Comparison of ENCODE assay signal across 18 cellular contexts in the genomic region with DNA sequence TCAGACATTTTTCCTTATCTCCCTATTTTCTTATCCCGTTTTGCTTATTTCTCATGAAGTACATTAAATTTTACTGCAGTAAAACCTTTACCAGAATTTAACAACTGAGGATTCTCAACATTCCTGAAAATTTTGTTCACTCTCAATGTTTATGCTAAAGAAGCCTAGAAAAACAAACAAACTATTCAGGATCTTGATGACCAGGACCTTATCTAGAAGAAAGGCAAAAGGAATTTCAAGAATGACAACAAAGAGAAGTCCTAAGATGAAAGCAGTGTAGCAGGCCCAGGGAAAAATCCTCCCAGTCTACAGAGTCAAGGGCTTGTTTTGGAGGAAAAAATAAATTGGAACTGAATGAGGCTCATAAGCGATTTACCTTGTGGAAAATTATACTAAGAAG.
DNase-seq lines count a peak whose midpoint lies in the region; ATAC-seq and TF ChIP-seq lines count a peak whose summit lies in the region.
"Had no signal": no experiment of that assay in that cellular context is flagged by ENCODE, and none has a peak within 500 bp of the region (broad histone marks: within the 10 kb centered on the region; RNA-seq: fewer than 3 reads in every experiment).

No MANE protein-coding gene starts in this region.

- H3K36me3 ChIP-seq in BJ (ENCODE audit: control insufficient read depth, insufficient read depth, low read length) (no peaks in the 10 kb centered on the region), mesodermal cell (ENCODE audit: control insufficient read depth, insufficient read depth, low read length) (peaks cover 8% of the 10 kb centered on the region), psoas muscle (ENCODE audit: insufficient read depth in 1 of 2, low read depth in 1 of 2) (no peaks in the 10 kb centered on the region)

- BruUV-seq in MCF 10A (replicated peaks; lab: Mats Ljungman, UMichigan) = no TSS peak

- peak overlapping the region; percentile 48 for H3K27ac Mint-ChIP-seq in endothelial cell (ENCODE audit: unreplicated experiment)
- H3K27ac Mint-ChIP-seq in MCF 10A (ENCODE audit: low read depth, unreplicated experiment) = no peak overlapping the region
- H3K27ac Mint-ChIP-seq: activated CD4-positive, alpha-beta T cell treated with anti-CD3 and anti-CD28 coated beads, Interleukin-2, amount 10 ng/mL, durations not matched to agents 24 days and 14 days; IgD-negative memory B cell; T-helper 1 cell treated with Interleukin-12 subunit alpha and Interleukin-12 subunit beta and Interleukin-4 antibody, amounts not matched to agents 30 μg/mL and 1 μg/mL, for 36 hours had no signal

- H3K27me3 ChIP-seq in BJ (ENCODE audit: control insufficient read depth, insufficient read depth, low read length) = no peaks in the 10 kb centered on the region
- no peaks in the 10 kb centered on the region for H3K27me3 ChIP-seq in psoas muscle (ENCODE audit: insufficient read depth in 3 of 3, low read length in 2 of 3)

- H3K27me3 Mint-ChIP-seq in endothelial cell (ENCODE audit: unreplicated experiment) (no peaks in the 10 kb centered on the region), MCF 10A (ENCODE audit: insufficient read depth, unreplicated experiment) (no peaks in the 10 kb centered on the region)
- H3K27me3 Mint-ChIP-seq: activated CD4-positive, alpha-beta T cell treated with anti-CD3 and anti-CD28 coated beads, Interleukin-2, amount 10 ng/mL, durations not matched to agents 24 days and 14 days had no signal

- H3K4me1 ChIP-seq in mesodermal cell (ENCODE audit: control insufficient read depth, insufficient read depth, low read length, poor library complexity, severe bottlenecking) (peaks cover 30% of the 10 kb centered on the region), psoas muscle (no peaks in the 10 kb centered on the region)

- CTCF ChIA-PET in BJ (lab: Yijun Ruan, JAX) = no interaction called here
- CTCF ChIA-PET in MCF 10A (lab: Yijun Ruan, JAX) = interaction anchor here (0.6 kb wide), 1 partner anchor 335 kb away, joined by 3 read pairs; no protein-coding TSS in a partner anchor

- no peaks in the 10 kb centered on the region for H3K9me3 Mint-ChIP-seq in endothelial cell (ENCODE audit: unreplicated experiment)
- peaks cover 14% of the 10 kb centered on the region for H3K9me3 Mint-ChIP-seq in MCF 10A (ENCODE audit: unreplicated experiment)

- TF ChIP-seq CTCF in BJ (IDR thresholded peaks at IDR 0.05; ENCODE audit: insufficient read depth, low read depth, low read length) (no peak), endothelial cell (IDR thresholded peaks at IDR 0.05; ENCODE audit: unreplicated experiment) (no peak), MCF 10A (IDR thresholded peaks at IDR 0.05; ENCODE audit: unreplicated experiment) (no peak), psoas muscle (IDR thresholded peaks at IDR 0.05) (no peak)

- H3K4me3 ChIP-seq in BJ (ENCODE audit: low read depth, low read length) (no peak overlapping the region), mesodermal cell (ENCODE audit: extremely low read depth, insufficient read depth, low read length, poor library complexity, severe bottlenecking) (no peak overlapping the region), psoas muscle (no peak overlapping the region)
- H3K4me3 ChIP-seq: lung had no signal

- DNase-seq in BJ (ENCODE audit: low read depth) = peak; percentile 37
- peak; percentile 92 for DNase-seq in M059J (ENCODE audit: low read depth)
- no peak for DNase-seq in endothelial cell (ENCODE audit: low spot score)
- no peak for DNase-seq in SKM-1 treated with dmso at 0.1 percent for 144 hours (lab: John Stamatoyannopoulos, UW; ENCODE audit: unreplicated experiment)
- DNase-seq in MCF 10A (ENCODE audit: unreplicated experiment) = no peak
- no peak for DNase-seq in psoas muscle
- DNase-seq in NCI-H2171 treated with DMSO at 0.1 percent for 48 hours (lab: John Stamatoyannopoulos, UW) = no peak
- DNase-seq: activated CD4-positive, alpha-beta T cell treated with anti-CD3 and anti-CD28 coated beads, Interleukin-2, amount 10 ng/mL, durations not matched to agents 24 days and 14 days; activated T-cell treated with anti-CD3 and anti-CD28 coated beads, Interleukin-2, amount 50 U/mL, for 48 hours; DMS153; NCI-H146; NCI-H510A treated with DMSO at 0.1 percent for 48 hours; PC-3; stimulated activated CD4-positive, alpha-beta T cell treated with anti-CD3 and anti-CD28 coated beads, Interleukin-15, amount 100 ng/mL, for 24 hours had no signal

- no peak for ATAC-seq in psoas muscle
- ATAC-seq: PC-3 had no signal

- no peak overlapping the region for H3K4me3 Mint-ChIP-seq in endothelial cell (ENCODE audit: unreplicated experiment)
- H3K4me3 Mint-ChIP-seq in MCF 10A (ENCODE audit: unreplicated experiment) = no peak overlapping the region
- H3K4me3 Mint-ChIP-seq: activated CD4-positive, alpha-beta T cell treated with anti-CD3 and anti-CD28 coated beads, Interleukin-2, amount 10 ng/mL, durations not matched to agents 24 days and 14 days; IgD-negative memory B cell; T-helper 1 cell treated with Interleukin-12 subunit alpha and Interleukin-12 subunit beta and Interleukin-4 antibody, amounts not matched to agents 30 μg/mL and 1 μg/mL, for 36 hours had no signal

- H3K36me3 Mint-ChIP-seq in endothelial cell (ENCODE audit: low read depth, unreplicated experiment) (peaks cover 3% of the 10 kb centered on the region), MCF 10A (ENCODE audit: insufficient read depth, unreplicated experiment) (no peaks in the 10 kb centered on the region)
- H3K36me3 Mint-ChIP-seq: IgD-negative memory B cell had no signal

- 50 to 58% methylated on average over 1 of the region's 2 CpGs for WGBS in mesodermal cell (ENCODE audit: insufficient coverage in 2 of 2), 2 experiments
- WGBS in psoas muscle, 3 donors = 54 to 60% (median 54%) methylated on average over 2 of the region's 2 CpGs

- H3K27ac ChIP-seq in mesodermal cell (ENCODE audit: low read depth, low read length, severe bottlenecking) = peak overlapping the region; percentile 91
- H3K27ac ChIP-seq in psoas muscle = no peak overlapping the region

- H3K9me3 ChIP-seq in mesodermal cell (ENCODE audit: control insufficient read depth, low read length) (peaks cover 27% of the 10 kb centered on the region), psoas muscle (no peaks in the 10 kb centered on the region)

- H3K4me1 Mint-ChIP-seq in endothelial cell (ENCODE audit: unreplicated experiment) (peaks cover 2% of the 10 kb centered on the region), MCF 10A (ENCODE audit: insufficient read depth, unreplicated experiment) (no peaks in the 10 kb centered on the region)
- H3K4me1 Mint-ChIP-seq: activated CD4-positive, alpha-beta T cell treated with anti-CD3 and anti-CD28 coated beads, Interleukin-2, amount 10 ng/mL, durations not matched to agents 24 days and 14 days; IgD-negative memory B cell had no signal

- POLR2A ChIA-PET in BJ (lab: Charles Lee) = no interaction called here
- POLR2A ChIA-PET in MCF 10A (lab: Yijun Ruan, JAX) = interaction anchor here (0.7 kb wide), 1 partner anchor 79 kb away, joined by 3 read pairs; no protein-coding TSS in a partner anchor

- intact Hi-C loops in MCF 10A (cut with micrococcal nuclease) = loop anchor here (10.0 kb wide), 1 partner anchor 509 kb away; no protein-coding TSS in a partner anchor
- intact Hi-C loops in psoas muscle (cut with DNase I) = no loop called here

Comparison
In these comparisons a context has a peak if more than half of its experiments do, and no peak if none do; other contexts are left out.
1. DNase-seq: peak in BJ (single experiment) and M059J (single experiment); none in endothelial cell (single experiment), SKM-1 treated with dmso at 0.1 percent for 144 hours (single experiment), MCF 10A (single experiment), psoas muscle (0 of 2) and NCI-H2171 treated with DMSO at 0.1 percent for 48 hours (single experiment).